ENCODE assay signal across 10 cellular contexts in genomic region chr6:195861-196360, GRCh38.
DNase-seq lines count a peak whose midpoint lies in the region; TF ChIP-seq lines count a peak whose summit lies in the region.
"Had no signal": no experiment of that assay in that cellular context is flagged by ENCODE, and none has a peak within 500 bp of the region (broad histone marks: within the 10 kb centered on the region; RNA-seq: fewer than 3 reads in every experiment).

No MANE protein-coding gene starts in this region.

- peaks cover 0 to 1% (median 0%) of the 10 kb centered on the region in 6 donors for H3K9me3 Mint-ChIP-seq in immature natural killer cell

- in situ Hi-C loops in transverse colon (cut with MboI; ENCODE audit: low pct_ligation_motif_present in 1 of 4, low pct_unique_long_range_greater_than_20kb in 1 of 4, low sequenced_read_pairs in 3 of 4) (no loop called here), ACHN (cut with HindIII; ENCODE audit: low pct_ligation_motif_present, low pct_unique_long_range_greater_than_20kb, low sequenced_read_pairs) (no loop called here)

- H3K4me1 ChIP-seq in transverse colon, result peaks cover 0 to 19% (median 7%) of the 10 kb centered on the region in 4 donors
- H3K4me1 ChIP-seq: A549 had no signal

- peaks cover 2 to 3% (median 2%) of the 10 kb centered on the region in 3 donors for H3K27me3 Mint-ChIP-seq in immature natural killer cell (ENCODE audit: low read depth in 3 of 3)

- DNase-seq in activated CD8-positive, alpha-beta memory T cell treated with anti-CD3 and anti-CD28 coated beads, Interleukin-2, amount 50 U/mL, for 1 hour (ENCODE audit: extremely low read depth), result peak; percentile 40
- no peak for DNase-seq in activated CD8-positive, alpha-beta memory T cell treated with anti-CD3 and anti-CD28 coated beads, Interleukin-2, amount 50 U/mL, for 48 hours
- DNase-seq in activated naive CD8-positive, alpha-beta T cell treated with anti-CD3 and anti-CD28 coated beads, Interleukin-2, amount 50 U/mL, for 16 hours (ENCODE audit: low read depth, low spot score), result peak; percentile 33
- DNase-seq in medulla oblongata (ENCODE audit: extremely low spot score) (peak; percentile 22), transverse colon (no peak), NCI-H187 (lab: John Stamatoyannopoulos, UW) (no peak), immature natural killer cell (no peak), ACHN (no peak)
- DNase-seq: NCI-H526 had no signal

- no peaks in the 10 kb centered on the region for H3K9me3 ChIP-seq in transverse colon
- H3K9me3 ChIP-seq: A549 had no signal

- WGBS in transverse colon (ENCODE audit: low coverage in 1 of 2), 2 donors, result 37 to 46% methylated on average over 3 of the region's 3 CpGs

- peak overlapping the region in 1 of 6 donors; percentile 55 for H3K27ac Mint-ChIP-seq in immature natural killer cell

- no peak for TF ChIP-seq EP300 in transverse colon (IDR thresholded peaks at IDR 0.05; ENCODE audit: low read depth)

- H3K4me3 Mint-ChIP-seq in immature natural killer cell, result peak overlapping the region in 1 of 5 donors; percentile 23

- H3K36me3 ChIP-seq in transverse colon, result no peaks in the 10 kb centered on the region

- H3K4me1 Mint-ChIP-seq in immature natural killer cell, result peaks cover 24 to 30% of the 10 kb centered on the region in 2 donors

- TF ChIP-seq CTCF in transverse colon (IDR thresholded peaks at IDR 0.05), result no peak

- H3K4me3 ChIP-seq in transverse colon, result no peak overlapping the region
- H3K4me3 ChIP-seq: A549 had no signal

- no peak for TF ChIP-seq POLR2A in transverse colon (IDR thresholded peaks at IDR 0.05)

- peak overlapping the region in 3 of 4 donors; percentile 37 to 53 (median 38) for H3K27ac ChIP-seq in transverse colon
- H3K27ac ChIP-seq: A549 had no signal

- intact Hi-C loops in transverse colon (cut with DNase I; ENCODE audit: low total_unique reads), result no loop called here

- H3K27me3 ChIP-seq in transverse colon, result no peaks in the 10 kb centered on the region

- H3K36me3 Mint-ChIP-seq in immature natural killer cell, result peaks cover 0 to 4% (median 0%) of the 10 kb centered on the region in 3 donors

Comparison
In these comparisons a context has a peak if more than half of its experiments do, and no peak if none do; other contexts are left out.
1. DNase-seq: peak in activated CD8-positive, alpha-beta memory T cell treated with anti-CD3 and anti-CD28 coated beads, Interleukin-2, amount 50 U/mL, for 1 hour (single experiment), activated naive CD8-positive, alpha-beta T cell treated with anti-CD3 and anti-CD28 coated beads, Interleukin-2, amount 50 U/mL, for 16 hours (single experiment) and medulla oblongata (single experiment); none in activated CD8-positive, alpha-beta memory T cell treated with anti-CD3 and anti-CD28 coated beads, Interleukin-2, amount 50 U/mL, for 48 hours (single experiment), transverse colon (single experiment), NCI-H187 (0 of 2), immature natural killer cell (0 of 3) and ACHN (single experiment).